In genomic region chr11:10490398-10491232, GRCh38 we compare ENCODE assay signal across 8 cellular contexts. TPM values are rescaled to one million over a fixed set of nuclear protein-coding genes. Genes with fewer than 3 reads are reported as not detected.
DNase-seq lines count a peak whose midpoint lies in the region; ATAC-seq and TF ChIP-seq lines count a peak whose summit lies in the region.
"Had no signal": no experiment of that assay in that cellular context is flagged by ENCODE, and none has a peak within 500 bp of the region (broad histone marks: within the 10 kb centered on the region; RNA-seq: fewer than 3 reads in every experiment).

No MANE protein-coding gene starts in this region.

- no peak for TF ChIP-seq CTCF in heart left ventricle (IDR thresholded peaks at IDR 0.05)

- 56 to 74% (median 69%) methylated on average over 13 of the region's 13 CpGs for WGBS in heart left ventricle, 4 donors

- H3K27ac ChIP-seq in heart left ventricle = peak overlapping the region in 6 of 12 donors; percentile 9 to 67 (median 52)
- H3K27ac ChIP-seq: SK-N-MC had no signal

- intact Hi-C loops in heart left ventricle (cut with DNase I) = loop anchor here in 1 of 10 donors (10.0 kb wide), 1 partner anchor 86 kb away; no protein-coding TSS in a partner anchor

- peaks cover 0 to 72% (median 0%) of the 10 kb centered on the region in 9 donors for H3K36me3 ChIP-seq in heart left ventricle

- no peaks in the 10 kb centered on the region for H3K9me3 ChIP-seq in heart left ventricle

- peaks cover 0 to 20% (median 6%) of the 10 kb centered on the region in 12 donors for H3K4me1 ChIP-seq in heart left ventricle

- DNase-seq in HK-2 (ENCODE audit: unreplicated experiment) (peak; percentile 82), amniotic epithelial cell (ENCODE audit: low read depth) (peak; percentile 96), heart left ventricle (peak; percentile 60 to 88 (median 73)), putamen (ENCODE audit: low spot score) (peak; percentile 90), NAMALWA (ENCODE audit: low spot score) (no peak)
- no peak for DNase-seq in stimulated activated naive CD4-positive, alpha-beta T cell treated with Interleukin-2 at 50 U/mL for 16 hours (lab: John Stamatoyannopoulos, UW)

- no peak overlapping the region for H3K4me3 ChIP-seq in heart left ventricle
- H3K4me3 ChIP-seq: SK-N-MC had no signal

- no peaks in the 10 kb centered on the region for H3K27me3 ChIP-seq in heart left ventricle

- TF ChIP-seq POLR2A in heart left ventricle (IDR thresholded peaks at IDR 0.05) = no peak

- peak; percentile 64 to 94 (median 86) for ATAC-seq in heart left ventricle
- no peak for ATAC-seq in GM19023 (IDR thresholded peaks at IDR 0.05; ENCODE audit: unreplicated experiment)

RNA-seq across cellular contexts. Expression of gene AMPD3, which starts 35.6 kb away (rescaled TPM):
- 10 to 100 TPM in 1 of 9 donors, 1 to 10 TPM in 8; 2.3 to 16.8 (median 3.0) TPM for total RNA-seq in heart left ventricle
- 1 to 10 TPM; 1.0 to 1.1 TPM for polyA plus RNA-seq in heart left ventricle

RNA-seq across cellular contexts. Expression of gene RNF141, which starts 50.4 kb away (rescaled TPM):
- 10 to 100 TPM; 18.8 to 42.8 (median 36.5) TPM for total RNA-seq in heart left ventricle
- 10 to 100 TPM in 1 of 2 donors, 1 to 10 TPM in 1; 7.8 to 11.6 TPM for polyA plus RNA-seq in heart left ventricle

Comparison
In these comparisons a context has a peak if more than half of its experiments do, and no peak if none do; other contexts are left out.
1. DNase-seq: peak in HK-2 (single experiment), amniotic epithelial cell (single experiment), heart left ventricle (5 of 5) and putamen (single experiment); none in NAMALWA (single experiment) and stimulated activated naive CD4-positive, alpha-beta T cell treated with Interleukin-2 at 50 U/mL for 16 hours (single experiment).